17 cellular contexts compared by ENCODE assay signal in the genomic region with DNA sequence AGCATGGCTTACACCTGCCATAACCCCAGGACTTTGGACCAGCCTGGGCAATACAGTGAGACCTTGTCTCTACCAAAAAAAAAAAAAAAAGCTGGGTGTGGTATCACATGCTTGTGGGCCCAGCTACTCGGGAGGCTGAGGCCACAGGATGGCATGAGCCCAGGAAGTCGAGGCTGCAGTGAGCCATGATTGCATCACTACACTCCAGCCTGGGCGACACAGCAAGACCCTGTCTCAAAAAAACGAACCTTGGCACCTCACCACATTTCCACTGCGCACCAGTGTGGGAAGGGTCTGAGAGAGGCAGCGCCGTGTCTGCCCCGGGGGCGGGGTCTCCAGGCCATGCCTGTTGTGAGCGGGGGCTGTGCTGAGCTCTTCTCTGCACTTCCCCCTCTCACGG. TPM values are rescaled to one million over a fixed set of nuclear protein-coding genes. Genes with fewer than 3 reads are reported as not detected.
DNase-seq lines count a peak whose midpoint lies in the region; ATAC-seq and TF ChIP-seq lines count a peak whose summit lies in the region.
"Had no signal": no experiment of that assay in that cellular context is flagged by ENCODE, and none has a peak within 500 bp of the region (broad histone marks: within the 10 kb centered on the region; RNA-seq: fewer than 3 reads in every experiment).

No MANE protein-coding gene starts in this region.

- no peak for ATAC-seq in activated T-cell treated with anti-CD3 and anti-CD28 coated beads, Interleukin-2, amount 50 U/mL, for 72 hours (replicated peaks in 1 of 2)
- no peak for ATAC-seq in stimulated activated effector memory CD8-positive, alpha-beta T cell treated with anti-CD3 and anti-CD28 coated beads, Interleukin-12 subunit alpha, Interleukin-12 subunit beta, amount 100 ng/mL, for 72 hours
- no peak for ATAC-seq in GM19463 (IDR thresholded peaks at IDR 0.05; ENCODE audit: unreplicated experiment)

- peak overlapping the region; percentile 57 to 100 for H3K4me3 Mint-ChIP-seq in activated T-cell treated with anti-CD3 and anti-CD28 coated beads, Interleukin-2, amount 50 U/mL, for 72 hours
- peak overlapping the region; percentile 89 for H3K4me3 Mint-ChIP-seq in stimulated activated effector memory CD8-positive, alpha-beta T cell treated with anti-CD3 and anti-CD28 coated beads, Interleukin-12 subunit alpha, Interleukin-12 subunit beta, amount 100 ng/mL, for 72 hours

- peaks cover 2 to 21% of the 10 kb centered on the region in 2 donors for H3K36me3 Mint-ChIP-seq in activated T-cell treated with anti-CD3 and anti-CD28 coated beads, Interleukin-2, amount 50 U/mL, for 72 hours (ENCODE audit: insufficient read depth in 2 of 2)
- peaks cover 78% of the 10 kb centered on the region for H3K36me3 Mint-ChIP-seq in stimulated activated effector memory CD8-positive, alpha-beta T cell treated with anti-CD3 and anti-CD28 coated beads, Interleukin-12 subunit alpha, Interleukin-12 subunit beta, amount 100 ng/mL, for 72 hours

- H3K4me3 ChIP-seq in OCI-LY7 (ENCODE audit: low read depth, low read length, poor library complexity, severe bottlenecking), result peak overlapping the region; percentile 99
- no peak overlapping the region for H3K4me3 ChIP-seq in cardiac fibroblast (replicated peaks in 1 of 2; ENCODE audit: low read depth in 2 of 2, low read length in 2 of 2)
- H3K4me3 ChIP-seq: PC-9, thyroid gland had no signal

- peak overlapping the region; percentile 79 for H3K27ac Mint-ChIP-seq in activated T-cell treated with anti-CD3 and anti-CD28 coated beads, Interleukin-2, amount 50 U/mL, for 72 hours
- H3K27ac Mint-ChIP-seq in stimulated activated effector memory CD8-positive, alpha-beta T cell treated with anti-CD3 and anti-CD28 coated beads, Interleukin-12 subunit alpha, Interleukin-12 subunit beta, amount 100 ng/mL, for 72 hours, result peak overlapping the region; percentile 61

- peaks cover 53% of the 10 kb centered on the region for H3K4me1 ChIP-seq in OCI-LY7 (ENCODE audit: insufficient read depth, low read length, poor library complexity, severe bottlenecking)

- CTCF ChIA-PET in OCI-LY7 (lab: Charles Lee; ENCODE audit: unreplicated experiment), result interaction anchor here (1.5 kb wide), 1 partner anchor 132 kb away, joined by 4 read pairs; no protein-coding TSS in a partner anchor

- peak overlapping the region; percentile 95 for H3K4me2 ChIP-seq in OCI-LY7 (ENCODE audit: low read length)
- H3K4me2 ChIP-seq: KMS-11, PC-9 had no signal

- POLR2A ChIA-PET in OCI-LY7 (lab: Charles Lee), result interaction anchor here (1.4 to 1.5 kb wide), 2 partner anchors 16 to 35 kb away, joined by 4 to 5 read pairs; no protein-coding TSS in a partner anchor

- H3K9me2 ChIP-seq in OCI-LY7 (ENCODE audit: insufficient read depth, low read length), result no peaks in the 10 kb centered on the region

- peaks cover 84% of the 10 kb centered on the region for H3K4me1 Mint-ChIP-seq in activated T-cell treated with anti-CD3 and anti-CD28 coated beads, Interleukin-2, amount 50 U/mL, for 72 hours (ENCODE audit: low read depth)
- H3K4me1 Mint-ChIP-seq in stimulated activated effector memory CD8-positive, alpha-beta T cell treated with anti-CD3 and anti-CD28 coated beads, Interleukin-12 subunit alpha, Interleukin-12 subunit beta, amount 100 ng/mL, for 72 hours, result peaks cover 76% of the 10 kb centered on the region

- H3K9me3 ChIP-seq in OCI-LY7 (ENCODE audit: low read length), result no peaks in the 10 kb centered on the region
- H3K9me3 ChIP-seq: spleen, thyroid gland had no signal

- peaks cover 80% of the 10 kb centered on the region for H3K36me3 ChIP-seq in OCI-LY7 (ENCODE audit: insufficient read depth, low read length)

- DNase-seq in activated T-cell treated with anti-CD3 and anti-CD28 coated beads, Interleukin-2, amount 50 U/mL, for 72 hours, result peak; percentile 31 to 51
- DNase-seq in activated T-cell treated with anti-CD3 and anti-CD28 coated beads for 4 hours (no peak), OCI-LY7 (ENCODE audit: low spot score) (peak; percentile 28), cardiac fibroblast (ENCODE audit: low read depth in 2 of 2) (peak; percentile 9 to 15), NCI-H1436 treated with DMSO at 0.1 percent for 48 hours (lab: John Stamatoyannopoulos, UW) (no peak), GM10266 (ENCODE audit: extremely low spot score) (no peak)
- no peak for DNase-seq in stimulated activated effector memory CD8-positive, alpha-beta T cell treated with anti-CD3 and anti-CD28 coated beads, Interleukin-12 subunit alpha, Interleukin-12 subunit beta, amount 100 ng/mL, for 72 hours (ENCODE audit: low spot score in 2 of 2)
- DNase-seq: anterior cingulate cortex, mesenchymal stem cell, NCI-H1694, NCI-H510A, PC-9, T1000, thyroid gland had no signal

- TF ChIP-seq CTCF in OCI-LY7 (conservative IDR thresholded peaks at IDR 0.05; ENCODE audit: low read length) (no peak), cardiac fibroblast (IDR thresholded peaks at IDR 0.05; ENCODE audit: low read depth, low read length) (no peak), GM10266 (IDR thresholded peaks at IDR 0.05; ENCODE audit: control insufficient read depth, insufficient read depth, low read depth, missing control alignments) (no peak)

- intact Hi-C loops in OCI-LY7 (cut with micrococcal nuclease; ENCODE audit: unreplicated experiment), result loop anchor here (2.0 to 10.0 kb wide), 4 partner anchors 67 to 285 kb away; a partner anchor contains a TSS

- H3K27me3 Mint-ChIP-seq in activated T-cell treated with anti-CD3 and anti-CD28 coated beads, Interleukin-2, amount 50 U/mL, for 72 hours (ENCODE audit: low read depth), result no peaks in the 10 kb centered on the region

- H4K20me1 ChIP-seq in OCI-LY7 (ENCODE audit: insufficient read depth, low read length), result no peaks in the 10 kb centered on the region

- no TSS peak for BruUV-seq in OCI-LY7 (replicated peaks; lab: Mats Ljungman, UMichigan)

- no peaks in the 10 kb centered on the region for H3K9me3 Mint-ChIP-seq in activated T-cell treated with anti-CD3 and anti-CD28 coated beads, Interleukin-2, amount 50 U/mL, for 72 hours
- H3K9me3 Mint-ChIP-seq in stimulated activated effector memory CD8-positive, alpha-beta T cell treated with anti-CD3 and anti-CD28 coated beads, Interleukin-12 subunit alpha, Interleukin-12 subunit beta, amount 100 ng/mL, for 72 hours, result no peaks in the 10 kb centered on the region

- H3K79me2 ChIP-seq in OCI-LY7 (ENCODE audit: insufficient read depth, low read depth, low read length), result peaks cover 69% of the 10 kb centered on the region

- no peak overlapping the region for H2AFZ ChIP-seq in OCI-LY7 (ENCODE audit: low read length)
- H2AFZ ChIP-seq: PC-9 had no signal

- peak overlapping the region; percentile 98 for H3K27ac ChIP-seq in OCI-LY7 (ENCODE audit: low read depth, low read length, poor library complexity, severe bottlenecking)
- H3K27ac ChIP-seq: KMS-11, PC-9, thyroid gland had no signal

RNA-seq across cellular contexts. Expression of a gene that starts 6.3 kb away (rescaled TPM):
- 10 to 100 TPM; 50.6 to 66.7 TPM for total RNA-seq in activated T-cell treated with anti-CD3 and anti-CD28 coated beads, Interleukin-2, amount 50 U/mL, for 72 hours
- total RNA-seq in OCI-LY7 (2014; rRNA removed; shearing (Covaris generic)), result 97.9 and 112 TPM in 2 replicates
- 143 and 149 TPM in 2 replicates for total RNA-seq in OCI-LY7 (2022)

Comparison
In these comparisons a context has a peak if more than half of its experiments do, and no peak if none do; other contexts are left out.
1. DNase-seq: peak in activated T-cell treated with anti-CD3 and anti-CD28 coated beads, Interleukin-2, amount 50 U/mL, for 72 hours (2 of 2), OCI-LY7 (single experiment) and cardiac fibroblast (2 of 2); none in activated T-cell treated with anti-CD3 and anti-CD28 coated beads for 4 hours (single experiment), stimulated activated effector memory CD8-positive, alpha-beta T cell treated with anti-CD3 and anti-CD28 coated beads, Interleukin-12 subunit alpha, Interleukin-12 subunit beta, amount 100 ng/mL, for 72 hours (0 of 2), NCI-H1436 treated with DMSO at 0.1 percent for 48 hours (single experiment) and GM10266 (single experiment).